Comparison of ENCODE assay signal across 8 cellular contexts in genomic region chr3:65672876-65673815, GRCh38.
DNase-seq lines count a peak whose midpoint lies in the region; ATAC-seq lines count a peak whose summit lies in the region.

No MANE protein-coding gene starts in this region.

- ATAC-seq in HG03521 (IDR thresholded peaks at IDR 0.05; ENCODE audit: unreplicated experiment) = no peak

- peak; percentile 0 for DNase-seq in NK-92 treated with Interleukin-12 subunit alpha and Interleukin-12 subunit beta, amount 100 ng/mL, for 24 hours (lab: John Stamatoyannopoulos, UW)
- DNase-seq in NK-92 (lab: John Stamatoyannopoulos, UW; ENCODE audit: unreplicated experiment) (no peak), HT1080 (ENCODE audit: low read depth) (peak; percentile 22), SJSA1 (ENCODE audit: low read depth in 1 of 2, low spot score in 2 of 2) (peak; percentile 14 to 51), fibroblast of gingiva (ENCODE audit: low read depth) (peak; percentile 35), nucleus accumbens (lab: John Stamatoyannopoulos, UW) (peak in 46 of 56 donors; percentile 0 to 82 (median 24))
- DNase-seq in activated naive CD4-positive, alpha-beta T cell treated with Interleukin-2 at 50 U/mL for 16 hours = no peak

- no peaks in the 10 kb centered on the region for H3K36me3 ChIP-seq in SJSA1

- H3K27ac ChIP-seq in SJSA1 = no peak overlapping the region

- H3K9me3 ChIP-seq in SJSA1 (replicated peaks) = no peaks in the 10 kb centered on the region

- H3K4me3 ChIP-seq in SJSA1 = no peak overlapping the region

- H3K4me1 ChIP-seq in SJSA1 (replicated peaks) = no peaks in the 10 kb centered on the region

- H3K27me3 ChIP-seq in SJSA1 (replicated peaks) = no peaks in the 10 kb centered on the region

Comparison
In these comparisons a context has a peak if more than half of its experiments do, and no peak if none do; other contexts are left out.
1. DNase-seq: peak in NK-92 treated with Interleukin-12 subunit alpha and Interleukin-12 subunit beta, amount 100 ng/mL, for 24 hours (single experiment), HT1080 (single experiment), SJSA1 (2 of 2), fibroblast of gingiva (single experiment) and nucleus accumbens (46 of 56); none in NK-92 (single experiment) and activated naive CD4-positive, alpha-beta T cell treated with Interleukin-2 at 50 U/mL for 16 hours (single experiment).